ENCODE assay signal across 38 cellular contexts in genomic region chr2:26876260-26876659, GRCh38. TPM values are rescaled to one million over a fixed set of nuclear protein-coding genes. Genes with fewer than 3 reads are reported as not detected.
"Had no signal": no experiment of that assay in that cellular context is flagged by ENCODE, and none has a peak within 500 bp of the region (broad histone marks: within the 10 kb centered on the region; RNA-seq: fewer than 3 reads in every experiment).

No MANE protein-coding gene starts in this region.

- H3K27me3 ChIP-seq: MG63 had no signal

- H3K4me3 ChIP-seq: MG63 had no signal

- DNase-seq: Karpas-422, Kasumi-1, MG63, MM.1S, MV-4-11, NCI-H1048, NCI-H1092 treated with DMSO at 0.1 percent for 48 hours, NCI-H1105, NCI-H1105 treated with DMSO at 0.1 percent for 48 hours, NCI-H1417, NCI-H1417 treated with DMSO at 0.1 percent for 48 hours, NCI-H1436, NCI-H1436 treated with DMSO at 0.1 percent for 48 hours, NCI-H146, NCI-H1694, NCI-H1694 treated with DMSO at 0.1 percent for 48 hours, NCI-H187, NCI-H187 treated with DMSO at 0.1 percent for 48 hours, NCI-H1930, NCI-H2029, NCI-H2029 treated with DMSO at 0.1 percent for 48 hours, NCI-H2081, NCI-H2081 treated with DMSO at 0.1 percent for 48 hours, NCI-H2107, NCI-H2171, NCI-H2171 treated with DMSO at 0.1 percent for 48 hours, NCI-H2227 treated with DMSO at 0.1 percent for 48 hours, NCI-H226, NCI-H345, NCI-H446, NCI-H446 treated with DMSO at 0.1 percent for 48 hours, NCI-H510A, NCI-H510A treated with DMSO at 0.1 percent for 48 hours, NCI-H524, NCI-H524 treated with DMSO at 0.1 percent for 48 hours had no signal

- H3K36me3 ChIP-seq: MG63 had no signal

- H3K9me3 ChIP-seq: MG63 had no signal

RNA-seq across cellular contexts. Expression of gene DPYSL5, which starts 28.3 kb away (rescaled TPM):
- total RNA-seq: LHCN-M2, M059J, MCF 10A had no signal
